ENCODE assay signal across 8 cellular contexts in genomic region chr2:149040451-149040850, GRCh38. TPM values are rescaled to one million over a fixed set of nuclear protein-coding genes. Genes with fewer than 3 reads are reported as not detected.
DNase-seq lines count a peak whose midpoint lies in the region; ATAC-seq and TF ChIP-seq lines count a peak whose summit lies in the region.

No MANE protein-coding gene starts in this region.

- no peak overlapping the region for H3K4me3 Mint-ChIP-seq in T-cell

- no peak overlapping the region for H2BK15ac ChIP-seq in neuronal stem cell (ENCODE audit: low read length)

- no peak overlapping the region for H3K4ac ChIP-seq in neuronal stem cell (ENCODE audit: low read length)

- H3K36me3 ChIP-seq in neuronal stem cell (replicated peaks in 1 of 2; ENCODE audit: control insufficient read depth in 2 of 2, insufficient read depth in 2 of 2, low read length in 2 of 2): no peaks in the 10 kb centered on the region

- no peaks in the 10 kb centered on the region for H3K9me3 ChIP-seq in neuronal stem cell (replicated peaks in 1 of 2; ENCODE audit: control insufficient read depth in 2 of 2, insufficient read depth in 1 of 2, low read depth in 1 of 2, low read length in 2 of 2)

- H3K4me1 ChIP-seq in neuronal stem cell (ENCODE audit: control insufficient read depth in 2 of 2, insufficient read depth in 1 of 2, low read depth in 1 of 2, low read length in 2 of 2): peaks cover 0 to 2% of the 10 kb centered on the region in 2 donors

- H3K27ac ChIP-seq in neuronal stem cell (replicated peaks; ENCODE audit: low read length): no peak overlapping the region

- no CpG with 5 or more reads among the region's 7 CpGs for WGBS in neuronal stem cell (ENCODE audit: extremely low coverage in 2 of 2, insufficient read length in 2 of 2, insufficient replicate concordance in 1 of 2), 2 donors

- peaks cover 4 to 8% (median 4%) of the 10 kb centered on the region in 3 donors for H3K9me3 Mint-ChIP-seq in T-cell

- peak; percentile 49 for DNase-seq in GM12864 (ENCODE audit: low read depth)
- peak in 19 of 34 experiments; percentile 10 to 34 (median 15) for DNase-seq in T-cell
- peak; percentile 8 for DNase-seq in effector CD4-positive, alpha-beta T cell
- DNase-seq in stimulated activated CD4-positive, alpha-beta T cell treated with anti-CD3 and anti-CD28 coated beads, Interleukin-1b, Interleukin-23, amount 100 ng/mL, for 48 hours: peak; percentile 46
- no peak for DNase-seq in NCI-H446 treated with DMSO at 0.1 percent for 48 hours (lab: John Stamatoyannopoulos, UW)
- DNase-seq in neuronal stem cell (ENCODE audit: low spot score): no peak
- DNase-seq in NCI-H510A (lab: John Stamatoyannopoulos, UW): no peak

- H3K4me1 Mint-ChIP-seq in T-cell: peaks cover 5 to 6% (median 6%) of the 10 kb centered on the region in 3 donors

- ATAC-seq in HG02798 (IDR thresholded peaks at IDR 0.05; ENCODE audit: poor library complexity, unreplicated experiment): peak; percentile 40
- ATAC-seq in T-cell (replicated peaks in 1 of 4): no peak

- no peak overlapping the region for H2BK5ac ChIP-seq in neuronal stem cell (ENCODE audit: low read length)

- no peak overlapping the region for H3K4me2 ChIP-seq in neuronal stem cell (ENCODE audit: insufficient read depth, low read length, poor library complexity, severe bottlenecking)

- H3K27me3 Mint-ChIP-seq in T-cell: peaks cover 39 to 43% of the 10 kb centered on the region in 2 donors

- H2BK12ac ChIP-seq in neuronal stem cell (ENCODE audit: low read length): no peak overlapping the region

- peaks cover 0 to 66% (median 19%) of the 10 kb centered on the region in 3 experiments for H3K27me3 ChIP-seq in neuronal stem cell (ENCODE audit: control insufficient read depth in 3 of 3, insufficient read depth in 3 of 3, low read depth in 1 of 3, low read length in 3 of 3)

- no peak overlapping the region for H3K9ac ChIP-seq in neuronal stem cell (ENCODE audit: low read depth, low read length, poor library complexity)

- no peak overlapping the region for H3K27ac Mint-ChIP-seq in T-cell

- H3K36me3 Mint-ChIP-seq in T-cell: no peaks in the 10 kb centered on the region

- H3K14ac ChIP-seq in neuronal stem cell (ENCODE audit: low read length): no peak overlapping the region

- no peak overlapping the region for H3K18ac ChIP-seq in neuronal stem cell (ENCODE audit: low read length)

- no peaks in the 10 kb centered on the region for H3K79me1 ChIP-seq in neuronal stem cell (ENCODE audit: low read depth, low read length)

- H3K4me3 ChIP-seq in GM12864 (ENCODE audit: low read depth, low read length): no peak overlapping the region
- no peak overlapping the region for H3K4me3 ChIP-seq in neuronal stem cell (ENCODE audit: low read length in 2 of 2)

- no peak overlapping the region for H2AFZ ChIP-seq in neuronal stem cell (ENCODE audit: low read length)

- POLR2A ChIA-PET in T-cell (lab: Charles Lee): interaction anchor here in 1 of 2 donors (0.6 kb wide), 1 partner anchor 493 kb away, joined by 3 read pairs; no protein-coding TSS in a partner anchor

- CTCF ChIA-PET in T-cell (lab: Charles Lee): interaction anchor here in 1 of 2 donors (0.6 kb wide), 1 partner anchor 1864 kb away, joined by 3 read pairs; no protein-coding TSS in a partner anchor

- H2BK120ac ChIP-seq in neuronal stem cell (ENCODE audit: low read depth, low read length): no peak overlapping the region

- H4K8ac ChIP-seq in neuronal stem cell (ENCODE audit: low read depth, low read length): no peak overlapping the region

- no peak overlapping the region for H3K23ac ChIP-seq in neuronal stem cell (ENCODE audit: low read depth, low read length, poor library complexity)

- TF ChIP-seq CTCF in GM12864 (IDR thresholded peaks at IDR 0.05; ENCODE audit: low read depth, low read length, missing control alignments): peak; percentile 88

- no peak overlapping the region for H4K91ac ChIP-seq in neuronal stem cell (ENCODE audit: low read depth, low read length, poor library complexity)

- no peak overlapping the region for H2AK5ac ChIP-seq in neuronal stem cell (ENCODE audit: low read depth, low read length)

RNA-seq across cellular contexts. Expression of gene LYPD6B, which starts 2.0 kb away (rescaled TPM):
- not detected for total RNA-seq in T-cell
- polyA plus RNA-seq in neuronal stem cell (2013, experiment 1 of 2): 0.45 TPM
- 0.33 TPM for polyA plus RNA-seq in neuronal stem cell (2013, experiment 2 of 2)

Comparison
In these comparisons a context has a peak if more than half of its experiments do, and no peak if none do; other contexts are left out.
1. DNase-seq: peak in GM12864 (single experiment), T-cell (19 of 34), effector CD4-positive, alpha-beta T cell (single experiment) and stimulated activated CD4-positive, alpha-beta T cell treated with anti-CD3 and anti-CD28 coated beads, Interleukin-1b, Interleukin-23, amount 100 ng/mL, for 48 hours (single experiment); none in NCI-H446 treated with DMSO at 0.1 percent for 48 hours (single experiment), neuronal stem cell (single experiment) and NCI-H510A (single experiment).